ENCODE assay signal across 8 cellular contexts in the genomic region with DNA sequence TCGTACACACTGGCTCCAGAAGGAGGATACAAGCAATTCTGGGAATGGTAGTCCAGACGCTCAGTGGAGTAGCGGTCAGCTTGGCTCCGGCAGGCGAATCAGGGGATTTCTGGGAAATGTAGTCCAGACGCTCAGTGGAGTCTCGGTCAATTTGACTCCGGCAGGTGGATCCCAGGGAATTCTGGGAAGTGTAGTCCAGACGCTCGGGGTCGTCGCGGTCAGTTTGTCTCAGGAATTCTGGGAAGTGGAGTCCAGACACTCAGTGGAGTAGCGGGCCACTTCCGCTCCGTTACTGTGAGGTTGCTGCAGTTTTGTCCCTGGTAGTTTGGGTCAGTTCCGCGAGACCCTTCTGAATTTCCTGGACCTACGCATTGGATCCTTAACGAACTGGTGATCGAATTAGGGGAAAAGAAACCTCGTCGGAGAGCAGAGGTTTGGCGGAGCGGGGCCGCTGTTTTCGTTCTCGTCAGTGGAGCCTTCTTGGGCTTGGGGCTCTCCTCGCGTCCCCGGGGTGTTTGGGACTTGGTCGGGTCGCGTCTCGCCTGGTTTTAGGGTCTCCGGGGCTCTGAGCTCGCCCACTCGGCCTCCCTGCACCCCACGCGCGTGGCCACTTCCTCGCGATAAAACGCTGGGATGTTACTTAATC. TPM values are rescaled to one million over a fixed set of nuclear protein-coding genes. Genes with fewer than 3 reads are reported as not detected.
DNase-seq lines count a peak whose midpoint lies in the region; ATAC-seq, FAIRE-seq and TF ChIP-seq lines count a peak whose summit lies in the region.

A gene (plus strand): TSS at position 262 of the 646 bp plus-strand sequence. CDS start 2,429 bp downstream, outside the sequence.

- H3K4me3 ChIP-seq in left ventricle myocardium inferior (peak within 1 kb of the TSS; percentile 88), upper lobe of right lung (peak within 1 kb of the TSS; percentile 82)

- H3K27me3 Mint-ChIP-seq in T-cell: no peaks in the 10 kb centered on the region

- CTCF ChIA-PET in T-cell (lab: Charles Lee): no interaction called here

- peak within 1 kb of the TSS; percentile 96 to 97 (median 97) for H3K4me3 Mint-ChIP-seq in T-cell

- TF ChIP-seq CTCF in left ventricle myocardium inferior (IDR thresholded peaks at IDR 0.05; ENCODE audit: borderline replicate concordance): peak; percentile 40
- TF ChIP-seq CTCF in upper lobe of right lung (IDR thresholded peaks at IDR 0.05): no peak

- FAIRE-seq in GM12891 (lab: Jason Lieb, UNC): peak; percentile 93

- DNase-seq in GM12891 (ENCODE audit: insufficient read length, low spot score) (peak; percentile 69), NCI-H1417 treated with DMSO at 0.1 percent for 48 hours (lab: John Stamatoyannopoulos, UW) (peak; percentile 87), T-cell (peak; percentile 47 to 80 (median 66)), left ventricle myocardium inferior (peak; percentile 93), posterior vena cava (ENCODE audit: low spot score) (peak; percentile 96), upper lobe of right lung (peak; percentile 94)

- peak; percentile 95 for ATAC-seq in HG02763 (IDR thresholded peaks at IDR 0.05; ENCODE audit: unreplicated experiment)
- ATAC-seq in T-cell (replicated peaks in 1 of 4): peak; percentile 99
- peak; percentile 99 for ATAC-seq in upper lobe of right lung

- H3K4me1 Mint-ChIP-seq in T-cell: peaks cover 35 to 38% (median 35%) of the 10 kb centered on the region in 3 donors

- peaks cover 33% of the 10 kb centered on the region for H3K36me3 Mint-ChIP-seq in T-cell

- no peaks in the 10 kb centered on the region for H3K27me3 ChIP-seq in left ventricle myocardium inferior (ENCODE audit: low read depth)
- no peaks in the 10 kb centered on the region for H3K27me3 ChIP-seq in upper lobe of right lung

- POLR2A ChIA-PET in T-cell (lab: Charles Lee): no interaction called here

- peak within 1 kb of the TSS; percentile 86 to 89 for H3K27ac Mint-ChIP-seq in T-cell

- H3K36me3 ChIP-seq in left ventricle myocardium inferior: peaks cover 42% of the 10 kb centered on the region
- peaks cover 20% of the 10 kb centered on the region for H3K36me3 ChIP-seq in upper lobe of right lung

- H3K9me3 ChIP-seq in left ventricle myocardium inferior (replicated peaks): peaks cover 37% of the 10 kb centered on the region
- H3K9me3 ChIP-seq in upper lobe of right lung: peaks cover 34% of the 10 kb centered on the region

- H3K9me3 Mint-ChIP-seq in T-cell: peaks cover 10 to 21% (median 19%) of the 10 kb centered on the region in 3 donors

- H3K4me1 ChIP-seq in left ventricle myocardium inferior (peaks cover 31% of the 10 kb centered on the region), upper lobe of right lung (peaks cover 15% of the 10 kb centered on the region)

- no peak for TF ChIP-seq POLR2A in GM12891 (IDR thresholded peaks at IDR 0.05; ENCODE audit: low read depth, low read length)

- intact Hi-C loops in left ventricle myocardium inferior (cut with micrococcal nuclease) (no loop called here), posterior vena cava (cut with DNase I) (loop anchor here in 1 of 2 donors (10.0 kb wide), 1 partner anchor 58 kb away; a partner anchor contains a TSS), upper lobe of right lung (cut with DNase I) (no loop called here)

- H3K27ac ChIP-seq in angular gyrus (ENCODE audit: low read depth, low read length): peak within 1 kb of the TSS; percentile 79
- H3K27ac ChIP-seq in left ventricle myocardium inferior (replicated peaks): peak within 1 kb of the TSS; percentile 86
- H3K27ac ChIP-seq in upper lobe of right lung: peak within 1 kb of the TSS; percentile 79

TF ChIP-seq in GM12891, 5 proteins besides CTCF, POLR2A, EP300 and RAD21:
- TF ChIP-seq PAX5 (IDR thresholded peaks at IDR 0.05; ENCODE audit: insufficient read depth, low read length, severe bottlenecking) (peak; percentile 74), TAF1 (IDR thresholded peaks at IDR 0.05; ENCODE audit: low read depth, low read length) (peak; percentile 47; the same call in 1 of the 2 replicates), SPI1 (IDR thresholded peaks at IDR 0.05; ENCODE audit: low read depth, low read length) (peak; percentile 83), POU2F2 (IDR thresholded peaks at IDR 0.05; ENCODE audit: low read depth, low read length) (peak; percentile 37; the same call in 1 of the 2 replicates), POLR2AphosphoS5 (IDR thresholded peaks at IDR 0.05; ENCODE audit: low read depth, low read length) (no peak; the same call in 1 of the 2 replicates)

RNA-seq across cellular contexts. Expression of the gene that starts here (rescaled TPM):
- 1.5 TPM for polyA plus RNA-seq in GM12891 (2012; ENCODE audit: low read depth, missing spikeins)
- 10 to 100 TPM in 1 of 5 donors, 1 to 10 TPM in 4; 1.6 to 10.6 (median 9.8) TPM for total RNA-seq in T-cell
- 2.6 TPM for total RNA-seq in left ventricle myocardium inferior
- total RNA-seq in posterior vena cava: 1 to 10 TPM; 3.5 to 6.0 TPM
- 5.8 TPM for total RNA-seq in upper lobe of right lung

Comparison
In these comparisons a context has a peak if more than half of its experiments do, and no peak if none do; other contexts are left out.
1. Peak in every context shown above with its lines: DNase-seq, ATAC-seq, H3K4me3 ChIP-seq and H3K27ac ChIP-seq.